1 cellular context compared by ENCODE assay signal in genomic region chr11:824292-824880, GRCh38.
TF ChIP-seq lines count a peak whose summit lies in the region.

No MANE protein-coding gene starts in this region.

TF ChIP-seq in GM12878, 131 proteins besides CTCF, POLR2A, EP300 and RAD21:
- TF ChIP-seq NKRF (conservative IDR thresholded peaks at IDR 0.05), result no peak
- no peak for TF ChIP-seq TBL1XR1 (IDR thresholded peaks at IDR 0.05; ENCODE audit: low read depth, low read length)
- no peak for TF ChIP-seq HCFC1 (IDR thresholded peaks at IDR 0.05; ENCODE audit: low read length)
- no peak for TF ChIP-seq CBX3 (IDR thresholded peaks at IDR 0.05; ENCODE audit: borderline replicate concordance, low read depth)
- TF ChIP-seq MYC (IDR thresholded peaks at IDR 0.05; ENCODE audit: insufficient read depth, insufficient read length, insufficient replicate concordance, low read length, severe bottlenecking), result no peak
- no peak for TF ChIP-seq CREB1 (IDR thresholded peaks at IDR 0.05; ENCODE audit: low read depth)
- TF ChIP-seq ZNF274 (IDR thresholded peaks at IDR 0.05; ENCODE audit: insufficient read depth, insufficient read length), result no peak
- TF ChIP-seq CBFB (IDR thresholded peaks at IDR 0.05; ENCODE audit: low read depth), result no peak
- no peak for TF ChIP-seq POU2F2 (IDR thresholded peaks at IDR 0.05; ENCODE audit: borderline replicate concordance, low read depth, low read length)
- TF ChIP-seq PBX3 (IDR thresholded peaks at IDR 0.05; ENCODE audit: insufficient replicate concordance, low read depth, low read length), result no peak
- no peak for TF ChIP-seq SREBF1 (IDR thresholded peaks at IDR 0.05; ENCODE audit: low read length)
- no peak for TF ChIP-seq USF2 (IDR thresholded peaks at IDR 0.05; ENCODE audit: borderline replicate concordance, low read depth, low read length)
- no peak for TF ChIP-seq USF1 (IDR thresholded peaks at IDR 0.05; ENCODE audit: borderline replicate concordance, extremely low read length, insufficient read depth, low read depth, low read length)
- TF ChIP-seq IKZF2 (IDR thresholded peaks at IDR 0.05), result no peak
